Comparison of ENCODE assay signal across 20 cellular contexts in the genomic region with DNA sequence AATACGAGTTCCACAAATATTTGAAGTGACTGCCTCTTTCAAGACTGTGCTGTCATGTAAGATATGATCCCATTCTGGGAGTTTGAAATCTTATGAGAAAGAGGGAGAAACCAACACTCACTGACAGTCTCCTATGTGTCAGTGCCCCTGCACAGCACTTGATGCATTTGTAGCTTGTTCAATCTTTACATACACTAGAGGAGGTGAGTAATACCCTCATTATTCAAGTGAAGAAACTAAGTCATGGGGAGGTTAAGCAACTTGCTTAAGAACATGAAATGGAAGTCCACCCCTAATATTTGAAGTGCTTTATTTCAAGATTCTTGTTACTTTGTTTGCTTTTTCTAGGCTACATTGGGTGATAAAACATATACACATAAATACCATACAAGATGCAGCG.
"Had no signal": no experiment of that assay in that cellular context is flagged by ENCODE, and none has a peak within 500 bp of the region (broad histone marks: within the 10 kb centered on the region; RNA-seq: fewer than 3 reads in every experiment).

No MANE protein-coding gene starts in this region.

- H3K27ac Mint-ChIP-seq: mesothelial cell of epicardium; naive B cell; natural killer cell; nephron progenitor cell; neural progenitor cell; stimulated activated memory B cell treated with anti-CD40 and anti-IgM and Interleukin-4, amounts not matched to agents 10 μg/mL and 1 μg/mL and 100 μg/mL, for 72 hours; stimulated activated naive CD8-positive, alpha-beta T cell treated with anti-CD3 and anti-CD28 coated beads, Interleukin-15, amount 100 ng/mL, for 72 hours had no signal

- ATAC-seq: natural killer cell; psoas muscle; right lobe of liver; stimulated activated memory B cell treated with anti-CD40 and anti-IgM and Interleukin-4, amounts not matched to agents 10 μg/mL and 1 μg/mL and 100 μg/mL, for 72 hours; stimulated activated naive CD8-positive, alpha-beta T cell treated with anti-CD3 and anti-CD28 coated beads, Interleukin-15, amount 100 ng/mL, for 72 hours had no signal

- H3K4me1 Mint-ChIP-seq: mesothelial cell of epicardium; naive B cell; natural killer cell; nephron progenitor cell; stimulated activated naive CD8-positive, alpha-beta T cell treated with anti-CD3 and anti-CD28 coated beads, Interleukin-15, amount 100 ng/mL, for 72 hours had no signal

- H3K27me3 Mint-ChIP-seq: stimulated activated memory B cell treated with anti-CD40 and anti-IgM and Interleukin-4, amounts not matched to agents 10 μg/mL and 1 μg/mL and 100 μg/mL, for 72 hours; stimulated activated naive CD8-positive, alpha-beta T cell treated with anti-CD3 and anti-CD28 coated beads, Interleukin-15, amount 100 ng/mL, for 72 hours had no signal

- DNase-seq: islet precursor cell; left ventricle myocardium inferior; mesendoderm; naive B cell; natural killer cell; nephron progenitor cell; occipital lobe; psoas muscle; right lobe of liver; stimulated activated CD4-positive, alpha-beta T cell treated with anti-CD3 and anti-CD28 coated beads, Interleukin-1b, Interleukin-23, amount 100 ng/mL, for 48 hours; stimulated activated CD4-positive, alpha-beta T cell treated with anti-CD3 and anti-CD28 coated beads, Interleukin-2, amount 100 ng/mL, for 48 hours; stimulated activated CD4-positive, alpha-beta T cell treated with anti-CD3 and anti-CD28 coated beads, Interleukin-4, amount 100 ng/mL, for 4 hours; stimulated activated CD8-positive, alpha-beta memory T cell treated with anti-CD3 and anti-CD28 coated beads, Interleukin-4, amount 100 ng/mL, for 48 hours; stimulated activated naive CD4-positive, alpha-beta T cell treated with Interleukin-2 at 50 U/mL for 16 hours; stimulated activated naive CD8-positive, alpha-beta T cell treated with anti-CD3 and anti-CD28 coated beads, Interleukin-15, amount 100 ng/mL, for 72 hours; substantia nigra; upper lobe of left lung had no signal

- H3K4me3 Mint-ChIP-seq: mesothelial cell of epicardium; naive B cell; natural killer cell; nephron progenitor cell; neural progenitor cell; stimulated activated memory B cell treated with anti-CD40 and anti-IgM and Interleukin-4, amounts not matched to agents 10 μg/mL and 1 μg/mL and 100 μg/mL, for 72 hours; stimulated activated naive CD8-positive, alpha-beta T cell treated with anti-CD3 and anti-CD28 coated beads, Interleukin-15, amount 100 ng/mL, for 72 hours had no signal

- H3K36me3 Mint-ChIP-seq: mesothelial cell of epicardium; naive B cell; natural killer cell; neural progenitor cell; stimulated activated memory B cell treated with anti-CD40 and anti-IgM and Interleukin-4, amounts not matched to agents 10 μg/mL and 1 μg/mL and 100 μg/mL, for 72 hours had no signal

- H3K9me3 Mint-ChIP-seq: mesothelial cell of epicardium; naive B cell; nephron progenitor cell; neural progenitor cell; stimulated activated memory B cell treated with anti-CD40 and anti-IgM and Interleukin-4, amounts not matched to agents 10 μg/mL and 1 μg/mL and 100 μg/mL, for 72 hours had no signal
